Comparison of ENCODE assay signal across 8 cellular contexts in genomic region chr1:64956733-64957441, GRCh38. TPM values are rescaled to one million over a fixed set of nuclear protein-coding genes. Genes with fewer than 3 reads are reported as not detected.
A peak's percentile ranks its signal among the peaks of the same experiment; 100 is the strongest.
DNase-seq lines count a peak whose midpoint lies in the region; ATAC-seq and TF ChIP-seq lines count a peak whose summit lies in the region.
"Had no signal": no experiment of that assay in that cellular context is flagged by ENCODE, and none has a peak within 500 bp of the region (broad histone marks: within the 10 kb centered on the region; RNA-seq: fewer than 3 reads in every experiment).

No MANE protein-coding gene starts in this region.

- intact Hi-C loops in Right ventricle myocardium superior (cut with DNase I), result no loop called here

- H3K4me3 ChIP-seq in HEK293 (ENCODE audit: low read depth, low read length), result no peak overlapping the region
- H3K4me3 ChIP-seq: SK-N-MC had no signal

- peaks cover 2% of the 10 kb centered on the region; the same call in 1 of the 2 replicates for H3K4me1 ChIP-seq in HEK293 (ENCODE audit: control insufficient read depth, insufficient read depth, low read length)

- peak; percentile 86 for ATAC-seq in GM18870 (IDR thresholded peaks at IDR 0.05; ENCODE audit: unreplicated experiment)
- peak; percentile 43 for ATAC-seq in Right ventricle myocardium superior (ENCODE audit: poor library complexity)

- no peak overlapping the region for H3K27ac ChIP-seq in HEK293 (ENCODE audit: extremely low read depth, low read depth, low read length)

- no peaks in the 10 kb centered on the region for H3K9me3 ChIP-seq in HEK293 (ENCODE audit: control insufficient read depth, insufficient read depth, low read depth, low read length)

- H3K36me3 ChIP-seq in HEK293 (ENCODE audit: control insufficient read depth in 2 of 2, insufficient read depth in 1 of 2, low read length in 2 of 2), result no peaks in the 10 kb centered on the region

- peak; percentile 59 for DNase-seq in NAMALWA (ENCODE audit: low spot score)
- no peak for DNase-seq in Right ventricle myocardium superior
- no peak for DNase-seq in NCI-H2107 (lab: John Stamatoyannopoulos, UW)
- DNase-seq in NCI-H187 (lab: John Stamatoyannopoulos, UW), result no peak
- DNase-seq in GDM1 (lab: John Stamatoyannopoulos, UW), result no peak

- CTCF ChIA-PET in HEK293 (lab: Yijun Ruan, JAX), result no interaction called here

- no peak for TF ChIP-seq CTCF in HEK293 (tag by site-specific recombination; IDR thresholded peaks at IDR 0.05)

- POLR2A ChIA-PET in HEK293 (lab: Yijun Ruan, JAX), result interaction anchor here (1.0 kb wide), 1 partner anchor 9 kb away, joined by 4 read pairs; the partner anchor contains the start of gene JAK1

TF ChIP-seq in HEK293, 187 proteins besides CTCF, POLR2A, EP300 and RAD21:
- TF ChIP-seq ZNF701 (tag by site-specific recombination; IDR thresholded peaks at IDR 0.05) (no peak), ZFHX2 (tag by site-specific recombination; conservative IDR thresholded peaks at IDR 0.05) (peak; percentile 69), ZNF169 (tag by site-specific recombination; IDR thresholded peaks at IDR 0.05) (no peak), EGR2 (tag by site-specific recombination; IDR thresholded peaks at IDR 0.05; ENCODE audit: low read depth) (peak; percentile 61; the same call in 1 of the 2 replicates)

RNA-seq across cellular contexts. Expression of gene JAK1, which starts 9.5 kb away (rescaled TPM):
- total RNA-seq in Right ventricle myocardium superior, result 94.1 TPM
